1 cellular context compared by ENCODE assay signal in genomic region chr10:18196806-18197550, GRCh38.
TF ChIP-seq lines count a peak whose summit lies in the region.

No MANE protein-coding gene starts in this region.

TF ChIP-seq in IMR-90, 13 proteins besides CTCF, POLR2A, EP300 and RAD21 (continued from another document):
- TF ChIP-seq USF2 (IDR thresholded peaks at IDR 0.05; ENCODE audit: low read depth, low read length) (no peak), RFX5 (IDR thresholded peaks at IDR 0.05; ENCODE audit: low read depth, low read length) (no peak), MAZ (IDR thresholded peaks at IDR 0.05; ENCODE audit: borderline replicate concordance, low read depth, low read length) (no peak), SMC3 (IDR thresholded peaks at IDR 0.05; ENCODE audit: low read depth, low read length) (no peak), MAFK (IDR thresholded peaks at IDR 0.05; ENCODE audit: low read depth, low read length) (no peak), ELK1 (IDR thresholded peaks at IDR 0.05; ENCODE audit: borderline replicate concordance, low read depth, low read length) (no peak)
